In the genomic region with DNA sequence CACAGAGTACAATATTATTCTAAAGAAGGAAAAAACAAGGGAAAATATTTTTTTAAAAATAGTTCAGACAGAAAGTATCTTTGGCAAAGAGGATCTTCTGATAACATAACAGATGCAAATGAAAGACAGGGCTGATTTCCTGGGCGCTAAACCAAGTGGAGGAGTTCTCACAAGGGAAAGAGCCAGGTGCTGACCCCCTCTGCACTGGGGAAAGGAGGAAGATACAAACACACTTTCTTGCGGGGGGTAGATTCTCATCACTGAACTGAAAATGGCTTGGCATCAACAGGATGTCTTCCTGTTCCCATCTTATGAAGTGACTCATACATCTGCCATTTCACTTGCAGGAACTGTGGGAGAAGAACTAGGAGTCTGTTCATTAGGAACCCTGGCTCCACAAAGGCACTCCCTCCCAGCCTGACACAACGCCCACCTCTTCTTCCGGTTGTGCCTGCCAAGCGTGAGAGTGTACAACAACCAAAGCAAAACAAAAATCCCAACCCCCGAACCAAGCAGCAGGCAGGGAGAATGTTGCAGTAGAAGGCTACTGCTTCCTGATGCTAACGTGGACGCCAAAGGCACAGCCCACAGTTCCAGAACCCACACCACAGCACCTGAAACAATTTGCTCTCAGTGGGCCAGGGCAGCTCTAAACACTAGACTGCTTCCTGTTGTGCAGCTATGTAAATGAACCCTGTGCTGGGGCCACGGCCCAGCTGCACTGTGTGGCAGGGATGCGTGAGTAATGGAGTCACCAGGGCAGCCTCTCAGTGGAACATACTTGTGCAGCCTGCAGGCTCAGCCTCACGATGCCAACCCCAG, we compare ENCODE assay signal across 8 cellular contexts. TPM values are rescaled to one million over a fixed set of nuclear protein-coding genes. Genes with fewer than 3 reads are reported as not detected.
A peak's percentile ranks its signal among the peaks of the same experiment; 100 is the strongest.
DNase-seq lines count a peak whose midpoint lies in the region; ATAC-seq and TF ChIP-seq lines count a peak whose summit lies in the region.

No MANE protein-coding gene starts in this region.

- peak overlapping the region in 5 of 6 donors; percentile 46 to 78 (median 76) for H3K27ac Mint-ChIP-seq in immature natural killer cell

- H3K36me3 ChIP-seq in ascending aorta (no peaks in the 10 kb centered on the region), skeletal muscle tissue (ENCODE audit: control insufficient read depth in 3 of 3, insufficient read depth in 3 of 3, low read length in 3 of 3) (no peaks in the 10 kb centered on the region)

- H3K27me3 ChIP-seq in ascending aorta (no peaks in the 10 kb centered on the region), skeletal muscle tissue (ENCODE audit: control insufficient read depth in 3 of 3, insufficient read depth in 3 of 3, low read length in 3 of 3) (no peaks in the 10 kb centered on the region)

- intact Hi-C loops in ascending aorta (cut with DNase I), result loop anchor here (1.0 kb wide), 1 partner anchor 10 kb away; no protein-coding TSS in a partner anchor

- H3K9me3 ChIP-seq in ascending aorta (no peaks in the 10 kb centered on the region), skeletal muscle tissue (ENCODE audit: control insufficient read depth in 3 of 3, low read length in 3 of 3) (no peaks in the 10 kb centered on the region)

- H3K4me1 ChIP-seq in ascending aorta (peaks cover 33 to 74% of the 10 kb centered on the region in 2 donors), skeletal muscle tissue (ENCODE audit: control insufficient read depth in 3 of 3, insufficient read depth in 3 of 3, low read length in 3 of 3) (peaks cover 20 to 30% (median 20%) of the 10 kb centered on the region in 3 donors)

- ATAC-seq in GM19455 (IDR thresholded peaks at IDR 0.05; ENCODE audit: unreplicated experiment) (peak; percentile 97), HG03520 (IDR thresholded peaks at IDR 0.05; ENCODE audit: unreplicated experiment) (peak; percentile 97)

- H3K27ac ChIP-seq in ascending aorta (peak overlapping the region; percentile 77 to 80), skeletal muscle tissue (ENCODE audit: low read depth, low read length) (peak overlapping the region; percentile 50)

- H3K4me3 ChIP-seq in ascending aorta (peak overlapping the region in 1 of 2 donors; percentile 20), skeletal muscle tissue (ENCODE audit: low read length in 3 of 3) (peak overlapping the region in 1 of 3 donors; percentile 26)

- peaks cover 0 to 4% (median 2%) of the 10 kb centered on the region in 3 donors for H3K27me3 Mint-ChIP-seq in immature natural killer cell (ENCODE audit: low read depth in 3 of 3)

- H3K36me3 Mint-ChIP-seq in immature natural killer cell, result no peaks in the 10 kb centered on the region

- H3K9ac ChIP-seq in skeletal muscle tissue (ENCODE audit: low read depth in 1 of 3, low read length in 3 of 3), result peak overlapping the region in 2 of 3 donors; percentile 20 to 30

- peaks cover 11 to 13% of the 10 kb centered on the region in 2 donors for H3K4me1 Mint-ChIP-seq in immature natural killer cell

- no peaks in the 10 kb centered on the region for H3K9me3 Mint-ChIP-seq in immature natural killer cell

- TF ChIP-seq CTCF in ascending aorta (IDR thresholded peaks at IDR 0.05), result no peak

- H3K4me3 Mint-ChIP-seq in immature natural killer cell, result peak overlapping the region; percentile 49 to 73 (median 60)

- DNase-seq in COR-L47 (lab: John Stamatoyannopoulos, UW) (peak; percentile 71), SHP77 treated with DMSO at 0.1 percent for 48 hours (lab: John Stamatoyannopoulos, UW) (peak; percentile 81), ascending aorta (ENCODE audit: low spot score in 2 of 2) (peak; percentile 30 to 89), immature natural killer cell (peak in 1 of 3 donors; percentile 7), DMS114 treated with DMSO at 0.1 percent for 48 hours (lab: John Stamatoyannopoulos, UW; ENCODE audit: unreplicated experiment) (no peak)

RNA-seq across cellular contexts. Expression of a gene that starts 51.0 kb away (rescaled TPM):
- total RNA-seq in ascending aorta (111 TPM), skeletal muscle tissue (11.0 TPM)
- 10 to 100 TPM; 14.3 to 21.6 (median 18.5) TPM for polyA plus RNA-seq in immature natural killer cell
